In genomic region chr12:108560752-108561719, GRCh38 we compare ENCODE assay signal across 1 cellular context.
TF ChIP-seq lines count a peak whose summit lies in the region.

Gene SART3, minus strand, starts transcription at chr12:108561173. Its CDS starts 19 bp downstream, at chr12:108561154.

TF ChIP-seq in K562, 482 proteins besides CTCF, POLR2A, EP300 and RAD21 (continued from another document and continues in another):
- no peak; the same call in 1 of the 2 replicates for TF ChIP-seq THRB (CRISPR knock-in tag; conservative IDR thresholded peaks at IDR 0.05)
- no peak for TF ChIP-seq TCF7L2 (IDR thresholded peaks at IDR 0.05; ENCODE audit: low read depth, low read length)
- TF ChIP-seq SNIP1 (IDR thresholded peaks at IDR 0.05; ENCODE audit: low read depth) = no peak
- TF ChIP-seq HSF4 (CRISPR knock-in tag; IDR thresholded peaks at IDR 0.05; ENCODE audit: borderline replicate concordance) = no peak
- TF ChIP-seq FOXM1 (IDR thresholded peaks at IDR 0.05; ENCODE audit: low read depth) = 0 out of 2 replicates have a peak, but pooled peaks have one; percentile 16
- TF ChIP-seq FOXM1 (CRISPR knock-in tag; IDR thresholded peaks at IDR 0.05; ENCODE audit: low read depth) = no peak
- no peak for TF ChIP-seq ARNT (IDR thresholded peaks at IDR 0.05)
- no peak for TF ChIP-seq MCM3 (IDR thresholded peaks at IDR 0.05)
- TF ChIP-seq BCL6 (CRISPR knock-in tag; IDR thresholded peaks at IDR 0.05) = no peak
- TF ChIP-seq CHAMP1 (IDR thresholded peaks at IDR 0.05) = peak; percentile 27; the same call in 1 of the 2 replicates
- TF ChIP-seq JUN (IDR thresholded peaks at IDR 0.05; ENCODE audit: borderline replicate concordance, low read depth, low read length) = peak; percentile 10; the same call in 1 of the 2 replicates
- no peak; the same call in 1 of the 2 replicates for TF ChIP-seq JUN (CRISPR knock-in tag; IDR thresholded peaks at IDR 0.05; ENCODE audit: borderline replicate concordance)
- no peak for TF ChIP-seq FOS (IDR thresholded peaks at IDR 0.05; ENCODE audit: extremely low read depth, insufficient read length)
- no peak for TF ChIP-seq ZNF785 (CRISPR knock-in tag; IDR thresholded peaks at IDR 0.05)
- peak; percentile 98 for TF ChIP-seq GABPA (tag; conservative IDR thresholded peaks at IDR 0.05; ENCODE audit: low read depth)
- TF ChIP-seq CGGBP1 (CRISPR knock-in tag; IDR thresholded peaks at IDR 0.05) = peak; percentile 77; the same call in 1 of the 2 replicates
- TF ChIP-seq PTRF (tag; IDR thresholded peaks at IDR 0.05) = no peak
- TF ChIP-seq HINFP (tag; conservative IDR thresholded peaks at IDR 0.05; ENCODE audit: low read depth) = no peak
- TF ChIP-seq ZKSCAN3 (CRISPR knock-in tag; IDR thresholded peaks at IDR 0.05) = no peak
- no peak for TF ChIP-seq SLC30A9 (CRISPR knock-in tag; IDR thresholded peaks at IDR 0.05)
- no peak for TF ChIP-seq ZNF184 (CRISPR knock-in tag; IDR thresholded peaks at IDR 0.05)
- TF ChIP-seq RBM22 (IDR thresholded peaks at IDR 0.05; ENCODE audit: low read depth, low read length, poor library complexity, severe bottlenecking) = no peak
- no peak for TF ChIP-seq DNMT1 (IDR thresholded peaks at IDR 0.05)
- no peak for TF ChIP-seq ZBTB49 (CRISPR knock-in tag; IDR thresholded peaks at IDR 0.05; ENCODE audit: borderline replicate concordance)
- no peak for TF ChIP-seq ELK3 (CRISPR knock-in tag; IDR thresholded peaks at IDR 0.05)
- TF ChIP-seq PPARD (CRISPR knock-in tag; IDR thresholded peaks at IDR 0.05) = no peak
- TF ChIP-seq HNRNPL (IDR thresholded peaks at IDR 0.05; ENCODE audit: low read depth, low read length) = no peak
- TF ChIP-seq CCAR2 (IDR thresholded peaks at IDR 0.05; ENCODE audit: low read depth, low read length) = no peak
- no peak for TF ChIP-seq FOXP4 (CRISPR knock-in tag; IDR thresholded peaks at IDR 0.05; ENCODE audit: borderline replicate concordance)
- TF ChIP-seq SMAD4 (CRISPR knock-in tag; conservative IDR thresholded peaks at IDR 0.05) = no peak
- TF ChIP-seq ATF6 (CRISPR knock-in tag; IDR thresholded peaks at IDR 0.05) = no peak
- TF ChIP-seq ZNF146 (CRISPR knock-in tag; IDR thresholded peaks at IDR 0.05; ENCODE audit: unreplicated experiment) = no peak
- no peak for TF ChIP-seq SREBF1 (IDR thresholded peaks at IDR 0.05; ENCODE audit: borderline replicate concordance, low read depth, low read length)
- no peak for TF ChIP-seq NR2F6 (CRISPR knock-in tag; IDR thresholded peaks at IDR 0.05)
- 0 out of 2 replicates have a peak, but pooled peaks have one; percentile 15 for TF ChIP-seq NR2C2 (CRISPR knock-in tag; IDR thresholded peaks at IDR 0.05)
- TF ChIP-seq NR2C2 (tag; IDR thresholded peaks at IDR 0.05) = peak; percentile 72; the same call in 1 of the 2 replicates
- TF ChIP-seq RFX1 (IDR thresholded peaks at IDR 0.05) = no peak
- peak; percentile 87 to 92 (median 91) for TF ChIP-seq YY1 (IDR thresholded peaks at IDR 0.05; ENCODE audit: borderline replicate concordance in 1 of 3, control insufficient read depth in 1 of 3, extremely low read depth in 1 of 3, insufficient read depth in 3 of 3, insufficient read length in 1 of 3, insufficient replicate concordance in 2 of 3, low read depth in 1 of 3, low read length in 2 of 3)
- no peak for TF ChIP-seq RREB1 (CRISPR knock-in tag; IDR thresholded peaks at IDR 0.05)
- TF ChIP-seq MECOM (CRISPR knock-in tag; IDR thresholded peaks at IDR 0.05) = no peak
- no peak for TF ChIP-seq ERF (CRISPR knock-in tag; IDR thresholded peaks at IDR 0.05)
- TF ChIP-seq SMAD1 (IDR thresholded peaks at IDR 0.05; ENCODE audit: low read depth, low read length, partially characterized antibody) = peak; percentile 57
- TF ChIP-seq ILF3 (IDR thresholded peaks at IDR 0.05; ENCODE audit: borderline replicate concordance) = no peak
- TF ChIP-seq SP1 (CRISPR knock-in tag; IDR thresholded peaks at IDR 0.05) = peak; percentile 16; the same call in 1 of the 2 replicates
- no peak for TF ChIP-seq MAFG (tag; conservative IDR thresholded peaks at IDR 0.05)
- TF ChIP-seq ZZZ3 (IDR thresholded peaks at IDR 0.05) = no peak
- no peak for TF ChIP-seq ZNF274 (IDR thresholded peaks at IDR 0.05; ENCODE audit: borderline replicate concordance, low read depth, low read length)
- no peak for TF ChIP-seq ZNF717 (CRISPR knock-in tag; IDR thresholded peaks at IDR 0.05)
